In the genomic region with DNA sequence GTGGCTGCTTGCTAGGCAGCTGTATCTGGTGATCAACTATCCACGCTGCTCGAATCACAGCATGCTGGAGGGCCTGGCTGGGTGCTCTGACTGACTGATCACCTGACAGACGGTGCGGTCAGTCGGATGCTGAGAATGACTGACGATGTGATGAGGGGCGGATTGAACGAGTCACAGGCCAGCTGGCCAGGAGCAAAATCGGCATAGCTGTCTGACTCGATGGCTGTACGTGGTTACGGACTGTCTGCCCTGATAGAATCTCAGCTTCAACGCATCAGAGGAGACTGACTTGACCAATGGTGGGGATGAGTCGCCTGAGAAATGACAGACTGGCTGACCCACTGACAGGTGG, we compare ENCODE assay signal across 1 cellular context.
TF ChIP-seq lines count a peak whose summit lies in the region.

No MANE protein-coding gene starts in this region.

TF ChIP-seq in H1, 55 proteins besides CTCF, POLR2A, EP300 and RAD21 (continued from another document):
- TF ChIP-seq CBX5 (IDR thresholded peaks at IDR 0.05; ENCODE audit: low read depth, low read length) (no peak), SIRT6 (IDR thresholded peaks at IDR 0.05; ENCODE audit: low read length) (no peak), NRF1 (IDR thresholded peaks at IDR 0.05; ENCODE audit: low read depth, low read length) (no peak), KDM1A (IDR thresholded peaks at IDR 0.05; ENCODE audit: borderline replicate concordance, low read length) (no peak), TEAD4 (IDR thresholded peaks at IDR 0.05; ENCODE audit: low read depth, low read length) (no peak), MAFK (IDR thresholded peaks at IDR 0.05; ENCODE audit: low read depth, low read length) (no peak), SIX5 (IDR thresholded peaks at IDR 0.05; ENCODE audit: low read depth, low read length) (no peak), ASH2L (IDR thresholded peaks at IDR 0.05; ENCODE audit: low read length) (no peak), SP4 (IDR thresholded peaks at IDR 0.05; ENCODE audit: low read length) (no peak), SUZ12 (IDR thresholded peaks at IDR 0.05; ENCODE audit: low read length) (no peak), NANOG (IDR thresholded peaks at IDR 0.05; ENCODE audit: insufficient read depth, low read depth, low read length, poor library complexity, severe bottlenecking) (no peak), JUND (IDR thresholded peaks at IDR 0.05; ENCODE audit: low read length) (no peak), GTF2F1 (IDR thresholded peaks at IDR 0.05; ENCODE audit: borderline replicate concordance, low read depth, low read length) (no peak), RFX5 (IDR thresholded peaks at IDR 0.05; ENCODE audit: borderline replicate concordance, low read depth, low read length) (no peak), CEBPB (IDR thresholded peaks at IDR 0.05; ENCODE audit: low read depth, low read length) (no peak), RXRA (IDR thresholded peaks at IDR 0.05; ENCODE audit: insufficient read depth, low read depth, low read length) (no peak)
TF ChIP-seq in H1: peak in this region for 0.
